ENCODE assay signal across 8 cellular contexts in genomic region chr19:28014821-28015405, GRCh38.
"Had no signal": no experiment of that assay in that cellular context is flagged by ENCODE, and none has a peak within 500 bp of the region (broad histone marks: within the 10 kb centered on the region; RNA-seq: fewer than 3 reads in every experiment).

No MANE protein-coding gene starts in this region.

- H3K4me1 ChIP-seq: HAP-1 had no signal

- DNase-seq: GM23248, GOT3, H7, HFFc6, IMR-90 had no signal

- H2AFZ ChIP-seq: GM23248 had no signal

- H3K9ac ChIP-seq: GM23248 had no signal

- H3K9me3 ChIP-seq: HAP-1 had no signal

- H3K36me3 ChIP-seq: HAP-1 had no signal

- H3K4me3 ChIP-seq: GM23248, HAP-1, K562 had no signal

- H3K27ac ChIP-seq: GM23248 had no signal

- FAIRE-seq: HTR-8/SVneo, K562 had no signal
